8 cellular contexts compared by ENCODE assay signal in the genomic region with DNA sequence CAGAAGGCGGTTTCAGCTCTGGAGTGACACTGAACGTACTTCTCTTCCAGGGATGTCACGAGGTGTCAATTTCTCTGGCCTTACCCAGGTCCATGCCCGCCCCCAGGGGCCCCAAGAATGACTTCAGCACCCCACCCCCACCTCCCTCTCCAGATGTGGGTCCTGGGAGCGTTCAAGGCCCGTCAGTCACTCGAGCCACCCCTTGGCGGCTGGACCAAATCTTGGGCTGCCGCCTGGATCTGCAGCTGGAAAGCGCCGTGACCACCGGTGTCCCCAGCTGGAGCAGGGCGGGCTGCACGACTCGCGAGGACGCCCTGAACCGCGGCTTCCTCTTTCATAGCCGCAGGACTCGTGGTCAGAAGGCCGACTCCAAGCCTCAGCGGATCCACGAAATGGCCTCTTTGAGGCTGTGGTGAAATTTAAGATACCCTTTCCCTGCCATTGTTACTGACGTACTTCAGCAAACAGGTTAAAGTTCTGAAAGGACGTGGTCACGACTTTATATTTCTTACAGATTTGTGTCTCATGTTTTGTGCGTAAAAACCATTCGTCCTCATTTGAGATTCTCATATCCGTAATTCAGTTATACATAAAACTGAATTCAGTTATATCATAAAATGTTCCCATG. TPM values are rescaled to one million over a fixed set of nuclear protein-coding genes. Genes with fewer than 3 reads are reported as not detected.
DNase-seq lines count a peak whose midpoint lies in the region; ATAC-seq lines count a peak whose summit lies in the region.

No MANE protein-coding gene starts in this region.

- H3K4me3 Mint-ChIP-seq in dendritic cell treated with granulocyte-macrophage colony-stimulating factor and Interleukin-4, amounts not matched to agents 40 ng/mL and 50 ng/mL, for 4 days, result peak overlapping the region; percentile 93

- H3K27ac Mint-ChIP-seq in dendritic cell treated with granulocyte-macrophage colony-stimulating factor and Interleukin-4, amounts not matched to agents 40 ng/mL and 50 ng/mL, for 4 days, result peak overlapping the region; percentile 99

- peak overlapping the region; percentile 79 for H3K27ac ChIP-seq in ACC112 (ENCODE audit: low read depth, low read length)

- peak; percentile 63 for DNase-seq in NCI-H345 (lab: John Stamatoyannopoulos, UW)
- DNase-seq in activated CD4-positive, alpha-beta T cell treated with anti-CD3 and anti-CD28 coated beads for 48 hours, result peak; percentile 58
- peak; percentile 75 for DNase-seq in left lobe of liver (ENCODE audit: low spot score)
- DNase-seq in stimulated activated CD4-positive, alpha-beta T cell treated with anti-CD3 and anti-CD28 coated beads, Interleukin-1b, Interleukin-23, amount 100 ng/mL, for 4 hours (ENCODE audit: low read depth in 2 of 2), result peak; percentile 5 to 21

- peak overlapping the region; percentile 84 for H3K4me3 ChIP-seq in ACC112 (ENCODE audit: low read depth, low read length)

- ATAC-seq in GM18868 (IDR thresholded peaks at IDR 0.05; ENCODE audit: unreplicated experiment) (peak; percentile 47), HG03095 (IDR thresholded peaks at IDR 0.05; ENCODE audit: unreplicated experiment) (peak; percentile 53), left lobe of liver (peak; percentile 58)

- H3K27me3 Mint-ChIP-seq in dendritic cell treated with granulocyte-macrophage colony-stimulating factor and Interleukin-4, amounts not matched to agents 40 ng/mL and 50 ng/mL, for 4 days, result no peaks in the 10 kb centered on the region

- intact Hi-C loops in dendritic cell treated with granulocyte-macrophage colony-stimulating factor and Interleukin-4, amounts not matched to agents 40 ng/mL and 50 ng/mL, for 4 days (cut with micrococcal nuclease), result loop anchor here (2.0 kb wide), 1 partner anchor 29 kb away; the partner anchor contains the start of gene TRIM38

- H3K27me3 ChIP-seq in ACC112 (ENCODE audit: insufficient read depth, low read length), result no peaks in the 10 kb centered on the region

- peak overlapping the region; percentile 52 for H2AFZ ChIP-seq in ACC112 (ENCODE audit: low read length, unreplicated experiment)

- H3K79me2 ChIP-seq in ACC112 (ENCODE audit: control insufficient read depth, insufficient read depth, low read length, unreplicated experiment), result peaks cover 3% of the 10 kb centered on the region

- H3K9me3 Mint-ChIP-seq in dendritic cell treated with granulocyte-macrophage colony-stimulating factor and Interleukin-4, amounts not matched to agents 40 ng/mL and 50 ng/mL, for 4 days, result no peaks in the 10 kb centered on the region

- H3K36me3 ChIP-seq in ACC112 (ENCODE audit: insufficient read depth, low read length), result no peaks in the 10 kb centered on the region

- peaks cover 11% of the 10 kb centered on the region for H3K4me1 ChIP-seq in ACC112 (ENCODE audit: control insufficient read depth, insufficient read depth, low read length, unreplicated experiment)

- H3K36me3 Mint-ChIP-seq in dendritic cell treated with granulocyte-macrophage colony-stimulating factor and Interleukin-4, amounts not matched to agents 40 ng/mL and 50 ng/mL, for 4 days (ENCODE audit: low read depth), result peaks cover 41% of the 10 kb centered on the region

- H3K4me1 Mint-ChIP-seq in dendritic cell treated with granulocyte-macrophage colony-stimulating factor and Interleukin-4, amounts not matched to agents 40 ng/mL and 50 ng/mL, for 4 days (ENCODE audit: low read depth), result peaks cover 42% of the 10 kb centered on the region

RNA-seq across cellular contexts. Expression of gene TRIM38, which starts 29.3 kb away (rescaled TPM):
- total RNA-seq in left lobe of liver, result 4.3 TPM

Comparison
In these comparisons a context has a peak if more than half of its experiments do, and no peak if none do; other contexts are left out.
1. Peak in every context shown above with its lines: DNase-seq, ATAC-seq, H3K4me3 ChIP-seq and H3K27ac ChIP-seq.
2. DNase-seq: peak in every context shown above with its lines; median percentile 75 in left lobe of liver; 63 in NCI-H345; 58 in activated CD4-positive, alpha-beta T cell treated with anti-CD3 and anti-CD28 coated beads for 48 hours; 13 in stimulated activated CD4-positive, alpha-beta T cell treated with anti-CD3 and anti-CD28 coated beads, Interleukin-1b, Interleukin-23, amount 100 ng/mL, for 4 hours.